In genomic region chr6:38796006-38796405, GRCh38 we compare ENCODE assay signal across 13 cellular contexts.
"Had no signal": no experiment of that assay in that cellular context is flagged by ENCODE, and none has a peak within 500 bp of the region (broad histone marks: within the 10 kb centered on the region; RNA-seq: fewer than 3 reads in every experiment).

No MANE protein-coding gene starts in this region.

- H3K4me1 ChIP-seq: colonic mucosa, lower lobe of right lung, parathyroid adenoma, testis had no signal

- ATAC-seq: activated CD4-positive, alpha-beta T cell treated with anti-CD3 and anti-CD28 coated beads for 36 hours; activated CD8-positive, alpha-beta memory T cell treated with anti-CD3 and anti-CD28 coated beads, Interleukin-2, amount 10 ng/mL, durations not matched to agents 7 days and 5 days; lower lobe of right lung had no signal

- H3K4me1 Mint-ChIP-seq: activated CD4-positive, alpha-beta T cell treated with anti-CD3 and anti-CD28 coated beads for 36 hours; activated naive CD4-positive, alpha-beta T cell treated with anti-CD3 and anti-CD28 coated beads, Interleukin-2, amount 50 U/mL, for 24 hours had no signal

- H3K27ac ChIP-seq: colonic mucosa, lower lobe of right lung, parathyroid adenoma, stomach, testis had no signal

- H3K27ac Mint-ChIP-seq: activated CD4-positive, alpha-beta memory T cell treated with anti-CD3 and anti-CD28 coated beads for 36 hours; activated CD4-positive, alpha-beta T cell treated with anti-CD3 and anti-CD28 coated beads for 36 hours; activated CD8-positive, alpha-beta memory T cell treated with anti-CD3 and anti-CD28 coated beads, Interleukin-2, amount 10 ng/mL, durations not matched to agents 7 days and 5 days; activated naive CD4-positive, alpha-beta T cell treated with anti-CD3 and anti-CD28 coated beads, Interleukin-2, amount 50 U/mL, for 24 hours had no signal

- H3K9me3 Mint-ChIP-seq: activated CD4-positive, alpha-beta memory T cell treated with anti-CD3 and anti-CD28 coated beads for 36 hours; activated naive CD4-positive, alpha-beta T cell treated with anti-CD3 and anti-CD28 coated beads, Interleukin-2, amount 50 U/mL, for 24 hours had no signal

- H3K79me2 ChIP-seq: parathyroid adenoma had no signal

- H3K27me3 ChIP-seq: colonic mucosa, testis had no signal

- H3K9ac ChIP-seq: parathyroid adenoma had no signal

- H3K4me3 ChIP-seq: colonic mucosa, lower lobe of right lung, testis had no signal

- H3K4me3 Mint-ChIP-seq: activated CD4-positive, alpha-beta memory T cell treated with anti-CD3 and anti-CD28 coated beads for 36 hours; activated CD4-positive, alpha-beta T cell treated with anti-CD3 and anti-CD28 coated beads for 36 hours; activated CD8-positive, alpha-beta memory T cell treated with anti-CD3 and anti-CD28 coated beads, Interleukin-2, amount 10 ng/mL, durations not matched to agents 7 days and 5 days; activated naive CD4-positive, alpha-beta T cell treated with anti-CD3 and anti-CD28 coated beads, Interleukin-2, amount 50 U/mL, for 24 hours had no signal

- H3K36me3 Mint-ChIP-seq: activated CD4-positive, alpha-beta memory T cell treated with anti-CD3 and anti-CD28 coated beads for 36 hours; activated CD8-positive, alpha-beta memory T cell treated with anti-CD3 and anti-CD28 coated beads, Interleukin-2, amount 10 ng/mL, durations not matched to agents 7 days and 5 days; activated naive CD4-positive, alpha-beta T cell treated with anti-CD3 and anti-CD28 coated beads, Interleukin-2, amount 50 U/mL, for 24 hours had no signal

- H2AFZ ChIP-seq: parathyroid adenoma had no signal

- H3K9me3 ChIP-seq: colonic mucosa, lower lobe of right lung, stomach, testis had no signal

- H3K36me3 ChIP-seq: colonic mucosa, lower lobe of right lung, stomach had no signal

- DNase-seq: activated CD4-positive, alpha-beta memory T cell treated with anti-CD3 and anti-CD28 coated beads for 36 hours; activated CD4-positive, alpha-beta T cell treated with anti-CD3 and anti-CD28 coated beads for 36 hours; activated CD8-positive, alpha-beta memory T cell treated with anti-CD3 and anti-CD28 coated beads, Interleukin-2, amount 10 ng/mL, durations not matched to agents 7 days and 5 days; activated T-cell treated with anti-CD3 and anti-CD28 coated beads, Interleukin-2, amount 50 U/mL, for 1 hour; central memory CD4-positive, alpha-beta T cell; colonic mucosa; head of caudate nucleus; lower lobe of right lung; stimulated activated CD4-positive, alpha-beta T cell treated with anti-CD3 and anti-CD28 coated beads, Interleukin-2, amount 100 ng/mL, for 24 hours; stomach; testis had no signal
